ENCODE assay signal across 8 cellular contexts in genomic region chr16:71722801-71723536, GRCh38. TPM values are rescaled to one million over a fixed set of nuclear protein-coding genes. Genes with fewer than 3 reads are reported as not detected.
DNase-seq lines count a peak whose midpoint lies in the region; ATAC-seq and TF ChIP-seq lines count a peak whose summit lies in the region.

No MANE protein-coding gene starts in this region.

- H3K4me1 ChIP-seq in cardiac muscle cell (ENCODE audit: low read depth) (peaks cover 4% of the 10 kb centered on the region), parathyroid adenoma (peaks cover 6% of the 10 kb centered on the region), urinary bladder (ENCODE audit: insufficient read depth) (no peaks in the 10 kb centered on the region)

- TF ChIP-seq CTCF in SU-DHL-6 (IDR thresholded peaks at IDR 0.05; ENCODE audit: insufficient read depth, low read length, poor library complexity, severe bottlenecking), result no peak
- TF ChIP-seq CTCF in cardiac muscle cell (IDR thresholded peaks at IDR 0.05; ENCODE audit: low read depth, low read length), result no peak
- TF ChIP-seq CTCF in parathyroid adenoma (IDR thresholded peaks at IDR 0.05), result no peak

- no peaks in the 10 kb centered on the region for H3K9me2 ChIP-seq in SU-DHL-6 (replicated peaks; ENCODE audit: insufficient read depth, low read length)

- H3K27ac ChIP-seq in SU-DHL-6 (ENCODE audit: low read depth, low read length) (peak overlapping the region; percentile 72), cardiac muscle cell (peak overlapping the region; percentile 90), parathyroid adenoma (peak overlapping the region; percentile 74), urinary bladder (ENCODE audit: low read depth) (peak overlapping the region; percentile 80)

- peaks cover 10% of the 10 kb centered on the region for H3K79me2 ChIP-seq in SU-DHL-6 (ENCODE audit: insufficient read depth, low read length)
- peaks cover 23% of the 10 kb centered on the region for H3K79me2 ChIP-seq in parathyroid adenoma

- no peaks in the 10 kb centered on the region for H3K27me3 ChIP-seq in SU-DHL-6 (ENCODE audit: low read length)
- H3K27me3 ChIP-seq in cardiac muscle cell, result peaks cover 17% of the 10 kb centered on the region
- H3K27me3 ChIP-seq in parathyroid adenoma (ENCODE audit: control insufficient read depth, insufficient read depth, low read length), result no peaks in the 10 kb centered on the region

- H3K9me3 ChIP-seq in SU-DHL-6 (ENCODE audit: insufficient read depth, low read length), result no peaks in the 10 kb centered on the region
- H3K9me3 ChIP-seq in cardiac muscle cell (ENCODE audit: low read depth), result no peaks in the 10 kb centered on the region
- H3K9me3 ChIP-seq in parathyroid adenoma (ENCODE audit: control insufficient read depth, low read length), result no peaks in the 10 kb centered on the region

- ATAC-seq in GM21576 (IDR thresholded peaks at IDR 0.05; ENCODE audit: unreplicated experiment), result peak; percentile 28

- H3K9ac ChIP-seq in SU-DHL-6 (ENCODE audit: low read length), result peak overlapping the region; percentile 63
- H3K9ac ChIP-seq in parathyroid adenoma, result peak overlapping the region; percentile 56

- no peaks in the 10 kb centered on the region for H3K36me3 ChIP-seq in SU-DHL-6 (ENCODE audit: low read length)
- H3K36me3 ChIP-seq in cardiac muscle cell, result no peaks in the 10 kb centered on the region
- no peaks in the 10 kb centered on the region for H3K36me3 ChIP-seq in parathyroid adenoma (ENCODE audit: control insufficient read depth, insufficient read depth, low read length)
- H3K36me3 ChIP-seq in urinary bladder (ENCODE audit: insufficient read depth), result no peaks in the 10 kb centered on the region

- peak overlapping the region; percentile 74 for H3K4me2 ChIP-seq in SU-DHL-6 (ENCODE audit: low read depth, low read length, poor library complexity, severe bottlenecking)
- H3K4me2 ChIP-seq in parathyroid adenoma (ENCODE audit: low read length), result peak overlapping the region; percentile 56

- no peaks in the 10 kb centered on the region; the same call in 1 of the 2 replicates for H4K20me1 ChIP-seq in SU-DHL-6 (ENCODE audit: low read depth, low read length)

- DNase-seq in Daoy (ENCODE audit: low read depth), result peak; percentile 79
- DNase-seq in HuH-7.5 (ENCODE audit: low spot score), result peak; percentile 74
- DNase-seq in activated naive CD8-positive, alpha-beta T cell treated with anti-CD3 and anti-CD28 coated beads, Interleukin-2, amount 50 U/mL, for 16 hours (ENCODE audit: low read depth, low spot score), result peak; percentile 17
- peak; percentile 78 to 84 for DNase-seq in cardiac muscle cell (ENCODE audit: low read depth in 1 of 2, low spot score in 1 of 2)

- peak overlapping the region; percentile 89 for H3K4me3 ChIP-seq in SU-DHL-6 (ENCODE audit: insufficient read depth, low read length, poor library complexity, severe bottlenecking)
- peak overlapping the region; percentile 97 for H3K4me3 ChIP-seq in cardiac muscle cell
- H3K4me3 ChIP-seq in parathyroid adenoma (ENCODE audit: low read depth, low read length), result peak overlapping the region; percentile 81
- H3K4me3 ChIP-seq in urinary bladder (ENCODE audit: low read depth, low read length), result peak overlapping the region; percentile 85

- H2AFZ ChIP-seq in SU-DHL-6 (ENCODE audit: low read depth, low read length, severe bottlenecking) (peak overlapping the region; percentile 90), parathyroid adenoma (peak overlapping the region; percentile 89)

- H3F3A ChIP-seq in SU-DHL-6 (ENCODE audit: insufficient read depth), result peaks cover 23% of the 10 kb centered on the region

- WGBS in urinary bladder, result under 1% methylated on average over 59 of the region's 59 CpGs

RNA-seq across cellular contexts. Expression of gene PHLPP2, which starts 1.5 kb away (rescaled TPM):
- 1.7 and 2.3 TPM in 2 replicates for total RNA-seq in Daoy (2014; rRNA removed; shearing (Covaris generic))
- total RNA-seq in cardiac muscle cell (3.5 and 6.7 TPM in 2 replicates), urinary bladder (10.5 TPM)
- polyA plus RNA-seq in cardiac muscle cell (1.7 and 4.3 TPM in 2 replicates), urinary bladder (4.2 TPM)

Comparison
In these comparisons a context has a peak if more than half of its experiments do, and no peak if none do; other contexts are left out.
1. Peak in every context shown above with its lines: DNase-seq, ATAC-seq, H3K4me3 ChIP-seq and H3K27ac ChIP-seq.
2. DNase-seq: peak in every context shown above with its lines; median percentile 81 in cardiac muscle cell; 79 in Daoy; 74 in HuH-7.5; 17 in activated naive CD8-positive, alpha-beta T cell treated with anti-CD3 and anti-CD28 coated beads, Interleukin-2, amount 50 U/mL, for 16 hours.